Comparison of ENCODE assay signal across 16 cellular contexts in genomic region chr2:215817046-215817445, GRCh38.
"Had no signal": no experiment of that assay in that cellular context is flagged by ENCODE, and none has a peak within 500 bp of the region (broad histone marks: within the 10 kb centered on the region; RNA-seq: fewer than 3 reads in every experiment).

No MANE protein-coding gene starts in this region.

- H3K36me3 ChIP-seq: adrenal gland, thoracic aorta, upper lobe of right lung had no signal

- H3K4me3 Mint-ChIP-seq: stimulated activated naive B cell treated with anti-CD40 and anti-IgM and Interleukin-4, amounts not matched to agents 10 μg/mL and 1 μg/mL and 100 μg/mL, for 72 hours had no signal

- ATAC-seq: activated naive CD4-positive, alpha-beta T cell treated with anti-CD3 and anti-CD28 coated beads, Interleukin-2, amount 50 U/mL, for 72 hours; psoas muscle; sciatic nerve; stimulated activated naive B cell treated with anti-CD40 and anti-IgM and Interleukin-4, amounts not matched to agents 10 μg/mL and 1 μg/mL and 100 μg/mL, for 72 hours; upper lobe of right lung had no signal

- H3K4me3 ChIP-seq: adrenal gland, psoas muscle, thoracic aorta, upper lobe of right lung had no signal

- H3K9me3 ChIP-seq: adrenal gland, psoas muscle, upper lobe of right lung had no signal

- H3K4me1 ChIP-seq: adrenal gland, psoas muscle had no signal

- H3K27ac ChIP-seq: adrenal gland, psoas muscle, thoracic aorta, upper lobe of right lung had no signal

- H3K27ac Mint-ChIP-seq: activated naive CD4-positive, alpha-beta T cell treated with anti-CD3 and anti-CD28 coated beads, Interleukin-2, amount 50 U/mL, for 72 hours; stimulated activated naive B cell treated with anti-CD40 and anti-IgM and Interleukin-4, amounts not matched to agents 10 μg/mL and 1 μg/mL and 100 μg/mL, for 72 hours had no signal

- H3K27me3 ChIP-seq: adrenal gland, upper lobe of right lung had no signal

- DNase-seq: activated CD4-positive, alpha-beta T cell treated with anti-CD3 and anti-CD28 coated beads, Interleukin-2, amount 50 U/mL, for 48 hours; activated gamma-delta T cell treated with Interleukin-2 at 50 U/mL for 16 hours; adrenal gland; dermis blood vessel endothelial cell; effector memory CD4-positive, alpha-beta T cell; foreskin melanocyte; glutamatergic neuron; hippocampal formation; left colon; midbrain; psoas muscle; stimulated activated naive B cell treated with anti-CD40 and anti-IgM and Interleukin-4, amounts not matched to agents 10 μg/mL and 1 μg/mL and 100 μg/mL, for 72 hours; upper lobe of right lung had no signal
